In the genomic region with DNA sequence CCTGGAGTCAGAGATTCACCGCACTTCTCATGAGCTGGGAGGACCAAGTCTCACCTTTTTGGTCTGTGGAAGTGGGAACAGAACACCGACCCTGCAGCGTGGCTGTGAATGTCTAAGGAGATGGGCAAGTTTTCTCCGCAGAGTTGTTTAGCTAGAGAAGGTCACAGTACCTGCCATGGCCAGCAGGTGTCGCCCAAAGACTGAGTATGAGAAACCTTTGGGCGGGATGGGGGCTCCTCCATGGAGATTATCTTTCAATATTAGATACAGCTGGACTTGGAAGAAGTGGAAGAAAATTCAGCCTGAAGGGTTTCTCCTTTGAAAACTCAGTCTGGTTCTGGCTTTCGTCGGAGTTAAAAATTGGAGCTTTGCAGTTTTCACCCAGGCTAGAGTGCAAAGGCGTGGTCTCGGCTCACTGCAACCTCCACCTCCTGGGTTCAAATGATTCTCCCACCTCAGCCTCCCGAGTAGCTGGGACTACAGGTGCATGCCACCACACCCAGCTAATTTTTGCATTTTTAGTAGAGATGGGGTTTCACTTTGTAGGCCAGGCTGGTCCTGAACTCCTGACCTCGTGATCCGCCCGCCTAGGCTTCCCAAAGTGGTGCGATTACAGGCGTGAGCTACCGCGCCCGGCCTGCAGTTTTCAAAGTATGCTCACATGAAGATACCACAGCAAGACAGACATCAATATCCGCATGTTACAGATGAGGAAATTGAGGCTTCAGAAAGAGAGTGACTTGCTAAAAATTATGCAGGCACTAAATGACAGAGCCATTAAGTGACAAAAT, we compare ENCODE assay signal across 8 cellular contexts. TPM values are rescaled to one million over a fixed set of nuclear protein-coding genes. Genes with fewer than 3 reads are reported as not detected.
DNase-seq lines count a peak whose midpoint lies in the region; ATAC-seq, FAIRE-seq and TF ChIP-seq lines count a peak whose summit lies in the region.

No MANE protein-coding gene starts in this region.

- FAIRE-seq in small intestine (lab: Jason Lieb, UNC): no peak

- DNase-seq in GM06990 (ENCODE audit: extremely low read depth, insufficient read length) (no peak), MM.1S (peak; percentile 57), T-helper 22 cell (ENCODE audit: low read depth) (peak; percentile 37), astrocyte of the cerebellum (ENCODE audit: low read depth) (peak; percentile 45), hepatocyte (ENCODE audit: low spot score) (peak; percentile 89), small intestine (peak; percentile 62)

- H3K9me2 ChIP-seq in MM.1S (replicated peaks; ENCODE audit: insufficient read depth, low read length) (no peaks in the 10 kb centered on the region), hepatocyte (replicated peaks; ENCODE audit: insufficient read depth) (no peaks in the 10 kb centered on the region)

- H3K4me3 ChIP-seq in GM06990 (replicated peaks; ENCODE audit: low read depth, low read length): no peak overlapping the region
- no peak overlapping the region for H3K4me3 ChIP-seq in MM.1S (ENCODE audit: low read length)
- no peak overlapping the region for H3K4me3 ChIP-seq in astrocyte of the cerebellum (ENCODE audit: low read depth, low read length)
- H3K4me3 ChIP-seq in hepatocyte: no peak overlapping the region
- no peak overlapping the region for H3K4me3 ChIP-seq in small intestine (ENCODE audit: low read depth in 1 of 2, low read length in 2 of 2)

- no peak overlapping the region for H3K9ac ChIP-seq in MM.1S (ENCODE audit: low read length)

- H3K4me2 ChIP-seq in MM.1S (ENCODE audit: low read depth, low read length): no peak overlapping the region
- no peak overlapping the region for H3K4me2 ChIP-seq in hepatocyte

- in situ Hi-C loops in astrocyte of the cerebellum (cut with HindIII; ENCODE audit: low sequenced_read_pairs): loop anchor here (25.0 kb wide), 1 partner anchor 130 kb away; the partner anchor contains the start of gene TMPRSS13

- 62% methylated on average over 20 of the region's 20 CpGs for WGBS in hepatocyte (ENCODE audit: low lambda C conversion rate, missing lambda C conversion rate)
- 33 to 48% (median 38%) methylated on average over 20 of the region's 20 CpGs for WGBS in small intestine, 3 donors

- H4K20me1 ChIP-seq in MM.1S (ENCODE audit: insufficient read depth, low read length) (no peaks in the 10 kb centered on the region), hepatocyte (ENCODE audit: insufficient read depth, poor library complexity, severe bottlenecking) (no peaks in the 10 kb centered on the region)

- H3K27me3 ChIP-seq in GM06990 (replicated peaks; ENCODE audit: control insufficient read depth, insufficient read depth, low read length) (no peaks in the 10 kb centered on the region; the same call in 1 of the 2 replicates), MM.1S (replicated peaks; ENCODE audit: insufficient read depth, low read length) (no peaks in the 10 kb centered on the region; the same call in 1 of the 2 replicates), hepatocyte (no peaks in the 10 kb centered on the region), small intestine (ENCODE audit: control insufficient read depth in 2 of 2, insufficient read depth in 2 of 2, low read length in 2 of 2) (no peaks in the 10 kb centered on the region)

- ATAC-seq in HG03175 (IDR thresholded peaks at IDR 0.05; ENCODE audit: unreplicated experiment): no peak
- ATAC-seq in GM19467 (IDR thresholded peaks at IDR 0.05; ENCODE audit: unreplicated experiment): no peak

- TF ChIP-seq CTCF in GM06990 (IDR thresholded peaks at IDR 0.05; ENCODE audit: insufficient read depth, low read length, poor library complexity, severe bottlenecking) (peak; percentile 91), MM.1S (IDR thresholded peaks at IDR 0.05; ENCODE audit: low read length) (peak; percentile 86), astrocyte of the cerebellum (IDR thresholded peaks at IDR 0.05; ENCODE audit: low read depth, low read length, missing control alignments) (peak; percentile 97), hepatocyte (IDR thresholded peaks at IDR 0.05; ENCODE audit: poor library complexity) (peak; percentile 91)

- H3K27ac ChIP-seq in MM.1S (ENCODE audit: low read length) (no peak overlapping the region), hepatocyte (no peak overlapping the region), small intestine (ENCODE audit: low read depth in 1 of 2, low read length in 1 of 2) (no peak overlapping the region)

- H2AFZ ChIP-seq in MM.1S (ENCODE audit: low read length): no peak overlapping the region
- no peak overlapping the region for H2AFZ ChIP-seq in hepatocyte

- H3K79me2 ChIP-seq in MM.1S (ENCODE audit: low read length) (no peaks in the 10 kb centered on the region), hepatocyte (no peaks in the 10 kb centered on the region)

- no peaks in the 10 kb centered on the region for H3F3A ChIP-seq in MM.1S (ENCODE audit: insufficient read depth, low read length)

- no peaks in the 10 kb centered on the region for H3K9me3 ChIP-seq in MM.1S (replicated peaks; ENCODE audit: insufficient read depth, low read length)
- H3K9me3 ChIP-seq in hepatocyte (ENCODE audit: low read depth): no peaks in the 10 kb centered on the region
- H3K9me3 ChIP-seq in small intestine (ENCODE audit: control insufficient read depth, low read depth): no peaks in the 10 kb centered on the region

- H3K36me3 ChIP-seq in GM06990 (ENCODE audit: control insufficient read depth, insufficient read depth, low read length): no peaks in the 10 kb centered on the region
- H3K36me3 ChIP-seq in MM.1S (replicated peaks; ENCODE audit: insufficient read depth, low read length): no peaks in the 10 kb centered on the region
- no peaks in the 10 kb centered on the region for H3K36me3 ChIP-seq in hepatocyte (replicated peaks; ENCODE audit: insufficient read depth, low read depth)
- H3K36me3 ChIP-seq in small intestine (ENCODE audit: control insufficient read depth in 2 of 2, insufficient read depth in 2 of 2, low read length in 2 of 2): no peaks in the 10 kb centered on the region

- H3K4me1 ChIP-seq in MM.1S (ENCODE audit: low read length): no peaks in the 10 kb centered on the region
- no peaks in the 10 kb centered on the region for H3K4me1 ChIP-seq in hepatocyte (ENCODE audit: insufficient read depth)
- no peaks in the 10 kb centered on the region for H3K4me1 ChIP-seq in small intestine (ENCODE audit: control insufficient read depth in 2 of 2, insufficient read depth in 1 of 2, low read depth in 1 of 2, low read length in 1 of 2)

RNA-seq across cellular contexts. Expression of gene DSCAML1, which starts 10.7 kb away (rescaled TPM):
- total RNA-seq in hepatocyte: 2.6 and 3.2 TPM in 2 replicates
- 0.46 and 1.1 TPM in 2 replicates for polyA plus RNA-seq in hepatocyte
- under 1 TPM in 2 of 3 donors, not detected in 1; under 0.01 to 0.22 TPM for polyA plus RNA-seq in small intestine

RNA-seq across cellular contexts. Expression of gene FXYD2, which starts 16.9 kb away (rescaled TPM):
- total RNA-seq in hepatocyte: 72.7 and 100 TPM in 2 replicates
- polyA plus RNA-seq in hepatocyte (93.8 and 97.7 TPM in 2 replicates), small intestine (1 to 10 TPM in 2 of 3 donors, not detected in 1; 2.2 to 3.2 TPM)

Comparison
In these comparisons a context has a peak if more than half of its experiments do, and no peak if none do; other contexts are left out.
1. RNA of gene FXYD2, which starts 16.9 kb away (polyA plus RNA-seq): 93.8 to 97.7 TPM in hepatocyte; 2.2 to 3.2 TPM in small intestine; every median in the first group is over 10 times any median in the second.
2. Peak in every context shown above with its lines, with median percentiles within 50 percentile points of each other: CTCF ChIP-seq.